33 cellular contexts compared by ENCODE assay signal in the genomic region with DNA sequence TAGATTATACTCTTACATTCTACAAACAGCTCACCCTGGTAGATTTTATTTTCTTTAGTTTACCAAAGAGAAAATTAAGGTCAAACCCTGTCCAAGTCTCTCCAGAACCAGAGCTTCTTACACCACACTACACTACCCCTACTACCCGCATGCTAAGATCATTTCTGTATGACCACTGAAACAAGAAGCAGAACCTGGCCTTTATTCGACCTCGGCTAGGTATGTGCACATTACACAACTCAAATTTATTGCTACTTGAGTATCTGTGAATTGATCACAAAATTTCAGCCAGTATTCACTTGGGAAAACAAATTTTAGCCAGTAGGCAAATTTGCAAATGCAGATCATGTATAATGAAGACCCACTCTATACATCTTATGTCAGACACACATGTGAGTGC.
"Had no signal": no experiment of that assay in that cellular context is flagged by ENCODE, and none has a peak within 500 bp of the region (broad histone marks: within the 10 kb centered on the region; RNA-seq: fewer than 3 reads in every experiment).

No MANE protein-coding gene starts in this region.

- H3K27ac Mint-ChIP-seq: activated B cell treated with CpG ODN at 0.5 μM for 24 hours; activated CD4-positive, alpha-beta memory T cell treated with anti-CD3 and anti-CD28 coated beads for 36 hours; activated CD4-positive, alpha-beta T cell treated with anti-CD3 and anti-CD28 coated beads, Interleukin-2, amount 10 ng/mL, durations not matched to agents 24 days and 14 days; activated CD8-positive, alpha-beta T cell treated with anti-CD3 and anti-CD28 coated beads for 36 hours; activated naive CD4-positive, alpha-beta T cell treated with anti-CD3 and anti-CD28 coated beads for 36 hours; activated naive CD4-positive, alpha-beta T cell treated with anti-CD3 and anti-CD28 coated beads, Interleukin-2, amount 50 U/mL, for 72 hours; activated naive CD8-positive, alpha-beta T cell treated with anti-CD3 and anti-CD28 coated beads for 36 hours; activated T-cell treated with anti-CD3 and anti-CD28 coated beads, Interleukin-2, amount 50 U/mL, for 72 hours; activated T-helper 1 cell treated with anti-CD3 and anti-CD28 coated beads, Interleukin-12 subunit alpha, Interleukin-12 subunit beta, Interleukin-2, Interleukin-4 antibody, amounts not matched to agents 30 ng/mL and 10 ng/mL and 1 ng/mL, durations not matched to agents 14 hours and 24 hours and 36 hours; activated T-helper 17 cell treated with anti-CD3 and anti-CD28 coated beads, Interleukin-2, amount 50 U/mL, for 72 hours; brain; T-helper 1 cell treated with Interleukin-12 subunit alpha and Interleukin-12 subunit beta and Interleukin-4 antibody, amounts not matched to agents 30 μg/mL and 1 μg/mL, for 36 hours; T-helper 2 cell treated with Interferon-gamma antibody and Interleukin-4, amounts not matched to agents 5 μg/mL and 100 μg/mL, for 36 hours had no signal

- H3K36me3 Mint-ChIP-seq: activated CD4-positive, alpha-beta memory T cell treated with anti-CD3 and anti-CD28 coated beads for 36 hours; activated naive CD4-positive, alpha-beta T cell treated with anti-CD3 and anti-CD28 coated beads, Interleukin-2, amount 50 U/mL, for 72 hours; activated naive CD8-positive, alpha-beta T cell treated with anti-CD3 and anti-CD28 coated beads for 36 hours; brain had no signal

- H3K4me3 Mint-ChIP-seq: activated B cell treated with CpG ODN at 0.5 μM for 24 hours; activated CD4-positive, alpha-beta memory T cell treated with anti-CD3 and anti-CD28 coated beads for 36 hours; activated CD4-positive, alpha-beta T cell treated with anti-CD3 and anti-CD28 coated beads, Interleukin-2, amount 10 ng/mL, durations not matched to agents 24 days and 14 days; activated CD8-positive, alpha-beta T cell treated with anti-CD3 and anti-CD28 coated beads for 36 hours; activated naive CD4-positive, alpha-beta T cell treated with anti-CD3 and anti-CD28 coated beads for 36 hours; activated naive CD8-positive, alpha-beta T cell treated with anti-CD3 and anti-CD28 coated beads for 36 hours; activated T-cell treated with anti-CD3 and anti-CD28 coated beads, Interleukin-2, amount 50 U/mL, for 4 hours; activated T-cell treated with anti-CD3 and anti-CD28 coated beads, Interleukin-2, amount 50 U/mL, for 72 hours; activated T-helper 1 cell treated with anti-CD3 and anti-CD28 coated beads, Interleukin-12 subunit alpha, Interleukin-12 subunit beta, Interleukin-2, Interleukin-4 antibody, amounts not matched to agents 30 ng/mL and 10 ng/mL and 1 ng/mL, durations not matched to agents 14 hours and 24 hours and 36 hours; activated T-helper 17 cell treated with anti-CD3 and anti-CD28 coated beads, Interleukin-2, amount 50 U/mL, for 72 hours; brain; central memory CD8-positive, alpha-beta T cell; T-helper 1 cell treated with Interleukin-12 subunit alpha and Interleukin-12 subunit beta and Interleukin-4 antibody, amounts not matched to agents 30 μg/mL and 1 μg/mL, for 36 hours; T-helper 2 cell treated with Interferon-gamma antibody and Interleukin-4, amounts not matched to agents 5 μg/mL and 100 μg/mL, for 36 hours had no signal

- H3K27me3 Mint-ChIP-seq: activated B cell treated with CpG ODN at 0.5 μM for 24 hours; activated CD4-positive, alpha-beta memory T cell treated with anti-CD3 and anti-CD28 coated beads for 36 hours; activated CD4-positive, alpha-beta T cell treated with anti-CD3 and anti-CD28 coated beads, Interleukin-2, amount 10 ng/mL, durations not matched to agents 24 days and 14 days; activated CD8-positive, alpha-beta T cell treated with anti-CD3 and anti-CD28 coated beads for 36 hours; activated naive CD8-positive, alpha-beta T cell treated with anti-CD3 and anti-CD28 coated beads for 36 hours; activated T-helper 17 cell treated with anti-CD3 and anti-CD28 coated beads, Interleukin-2, amount 50 U/mL, for 72 hours; brain; central memory CD8-positive, alpha-beta T cell had no signal

- H3K4me1 Mint-ChIP-seq: activated B cell treated with CpG ODN at 0.5 μM for 24 hours; activated CD4-positive, alpha-beta T cell treated with anti-CD3 and anti-CD28 coated beads, Interleukin-2, amount 10 ng/mL, durations not matched to agents 24 days and 14 days; activated naive CD8-positive, alpha-beta T cell treated with anti-CD3 and anti-CD28 coated beads for 36 hours; activated T-helper 17 cell treated with anti-CD3 and anti-CD28 coated beads, Interleukin-2, amount 50 U/mL, for 72 hours; brain; central memory CD8-positive, alpha-beta T cell had no signal

- DNase-seq: activated B cell treated with CpG ODN at 0.5 μM for 24 hours; activated CD4-positive, alpha-beta memory T cell treated with anti-CD3 and anti-CD28 coated beads for 36 hours; activated CD4-positive, alpha-beta T cell treated with anti-CD3 and anti-CD28 coated beads for 4 hours; activated CD4-positive, alpha-beta T cell treated with anti-CD3 and anti-CD28 coated beads, Interleukin-2, amount 10 ng/mL, durations not matched to agents 24 days and 14 days; activated CD4-positive, alpha-beta T cell treated with anti-CD3 and anti-CD28 coated beads, Interleukin-2, amount 50 U/mL, for 1 hour; activated CD4-positive, alpha-beta T cell treated with anti-CD3 and anti-CD28 coated beads, Interleukin-2, amount 50 U/mL, for 4 hours; activated CD4-positive, CD25-positive, alpha-beta regulatory T cell treated with anti-CD3 and anti-CD28 coated beads, Interleukin-2, amount 50 U/mL, for 72 hours; activated CD8-positive, alpha-beta memory T cell treated with anti-CD3 and anti-CD28 coated beads, Interleukin-2, amount 50 U/mL, for 4 hours; activated CD8-positive, alpha-beta T cell treated with anti-CD3 and anti-CD28 coated beads for 36 hours; activated effector memory CD4-positive, alpha-beta T cell treated with anti-CD3 and anti-CD28 coated beads, Interleukin-2, amount 50 U/mL, for 16 hours; activated gamma-delta T cell treated with Interleukin-2 at 50 U/mL for 16 hours; activated naive CD4-positive, alpha-beta T cell; activated naive CD4-positive, alpha-beta T cell treated with anti-CD3 and anti-CD28 coated beads for 36 hours; activated naive CD4-positive, alpha-beta T cell treated with anti-CD3 and anti-CD28 coated beads, Interleukin-2, amount 50 U/mL, for 16 hours; activated naive CD8-positive, alpha-beta T cell treated with anti-CD3 and anti-CD28 coated beads for 36 hours; activated T-cell treated with anti-CD3 and anti-CD28 coated beads for 4 hours; activated T-cell treated with anti-CD3 and anti-CD28 coated beads, Interleukin-2, amount 50 U/mL, for 1 hour; activated T-cell treated with anti-CD3 and anti-CD28 coated beads, Interleukin-2, amount 50 U/mL, for 4 hours; activated T-cell treated with anti-CD3 and anti-CD28 coated beads, Interleukin-2, amount 50 U/mL, for 72 hours; adrenal gland; amygdala; anterior cingulate cortex; caudate nucleus; T-helper 1 cell; T-helper 2 cell; T-helper 9 cell had no signal

- ATAC-seq: activated CD8-positive, alpha-beta T cell treated with anti-CD3 and anti-CD28 coated beads for 36 hours; activated naive CD4-positive, alpha-beta T cell treated with anti-CD3 and anti-CD28 coated beads, Interleukin-2, amount 50 U/mL, for 72 hours; activated T-cell treated with anti-CD3 and anti-CD28 coated beads, Interleukin-2, amount 50 U/mL, for 4 hours; activated T-cell treated with anti-CD3 and anti-CD28 coated beads, Interleukin-2, amount 50 U/mL, for 72 hours; activated T-helper 17 cell treated with anti-CD3 and anti-CD28 coated beads, Interleukin-2, amount 50 U/mL, for 72 hours had no signal
